9 cellular contexts compared by ENCODE assay signal in the genomic region with DNA sequence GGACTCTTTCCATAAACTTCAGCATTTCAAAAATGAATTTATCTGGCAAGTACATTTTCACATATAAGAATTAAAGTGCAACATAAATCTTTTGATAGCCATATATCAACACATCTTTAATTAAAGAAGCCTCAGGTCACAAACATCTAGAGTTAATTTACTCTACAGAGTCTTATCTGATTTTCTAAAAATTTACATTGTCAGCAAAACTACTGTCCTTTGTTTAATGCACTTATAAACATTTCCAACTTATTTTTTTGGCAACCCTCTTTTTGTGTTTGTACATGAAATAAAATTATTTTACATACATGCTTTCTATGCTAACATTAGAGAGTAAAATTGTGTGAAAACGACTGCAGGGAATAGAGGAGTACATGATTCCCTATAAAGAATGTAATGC.
"Had no signal": no experiment of that assay in that cellular context is flagged by ENCODE, and none has a peak within 500 bp of the region (broad histone marks: within the 10 kb centered on the region; RNA-seq: fewer than 3 reads in every experiment).

No MANE protein-coding gene starts in this region.

- DNase-seq: GM23248, GOT3, H9, HCEC 1CT, Kasumi-1, KG1 had no signal

- H3K9ac ChIP-seq: GM23248 had no signal

- H3K27ac Mint-ChIP-seq: H9, IgD-negative memory B cell had no signal

- H2AFZ ChIP-seq: GM23248 had no signal

- FAIRE-seq: H54 had no signal

- H3K27me3 Mint-ChIP-seq: IgD-negative memory B cell had no signal

- H3K27ac ChIP-seq: GM23248, HL-60 had no signal

- H3K9me3 Mint-ChIP-seq: H9 had no signal

- H3K36me3 Mint-ChIP-seq: IgD-negative memory B cell had no signal

- H3K4me1 Mint-ChIP-seq: H9 had no signal

- H3K4me3 ChIP-seq: GM23248 had no signal

- H3K4me3 Mint-ChIP-seq: H9, IgD-negative memory B cell had no signal
